In the genomic region with DNA sequence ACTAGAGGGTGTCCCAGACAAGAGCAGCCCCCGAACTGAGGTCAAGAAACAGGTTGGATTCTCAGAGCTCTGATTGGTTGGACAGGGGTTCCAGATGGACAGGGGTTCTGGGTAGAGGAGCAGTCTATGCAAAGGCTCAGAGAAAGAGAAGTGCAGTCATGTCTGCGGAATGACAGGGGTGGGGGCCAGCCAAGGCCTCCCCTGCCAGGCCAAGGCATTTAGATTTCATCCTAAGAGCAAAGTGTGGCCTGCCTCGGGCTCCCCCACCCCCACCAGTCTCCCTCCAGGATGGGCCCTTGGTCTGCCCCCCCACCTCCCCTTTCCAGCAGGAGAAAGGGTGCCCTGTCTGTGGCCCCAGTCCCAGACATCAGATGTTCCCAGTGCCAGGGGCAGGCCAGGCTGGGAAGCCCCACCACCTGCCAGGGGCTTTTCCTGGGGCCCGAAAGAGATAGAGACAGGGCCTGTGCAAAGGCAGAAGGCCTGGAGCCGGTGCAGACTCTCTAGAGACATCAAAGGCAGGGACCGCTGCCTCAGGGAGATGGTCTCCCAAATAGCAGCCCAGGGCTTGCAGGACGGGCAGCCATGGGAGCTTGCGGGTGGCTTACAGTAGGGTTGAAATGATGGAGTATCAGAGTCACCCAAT, we compare ENCODE assay signal across 1 cellular context.
TF ChIP-seq lines count a peak whose summit lies in the region.

No MANE protein-coding gene starts in this region.

TF ChIP-seq in GM23338, 12 proteins besides CTCF, POLR2A, EP300 and RAD21:
- TF ChIP-seq ZNF331 (CRISPR knock-in tag; IDR thresholded peaks at IDR 0.05; ENCODE audit: low read depth) (no peak), EZH2 (IDR thresholded peaks at IDR 0.05; ENCODE audit: low read depth, unreplicated experiment) (no peak), CREB1 (CRISPR knock-in tag; IDR thresholded peaks at IDR 0.05; ENCODE audit: low read depth) (no peak), POLR2AphosphoS5 (IDR thresholded peaks at IDR 0.05; ENCODE audit: low read depth) (no peak), EZH2phosphoT487 (IDR thresholded peaks at IDR 0.05; ENCODE audit: unreplicated experiment) (no peak), ZNF462 (CRISPR knock-in tag; IDR thresholded peaks at IDR 0.05) (no peak), ZNF114 (CRISPR knock-in tag; IDR thresholded peaks at IDR 0.05) (no peak), JUNB (IDR thresholded peaks at IDR 0.05; ENCODE audit: unreplicated experiment) (no peak), NANOG (IDR thresholded peaks at IDR 0.05; ENCODE audit: borderline replicate concordance) (no peak)
- TF ChIP-seq, protein P1, sequence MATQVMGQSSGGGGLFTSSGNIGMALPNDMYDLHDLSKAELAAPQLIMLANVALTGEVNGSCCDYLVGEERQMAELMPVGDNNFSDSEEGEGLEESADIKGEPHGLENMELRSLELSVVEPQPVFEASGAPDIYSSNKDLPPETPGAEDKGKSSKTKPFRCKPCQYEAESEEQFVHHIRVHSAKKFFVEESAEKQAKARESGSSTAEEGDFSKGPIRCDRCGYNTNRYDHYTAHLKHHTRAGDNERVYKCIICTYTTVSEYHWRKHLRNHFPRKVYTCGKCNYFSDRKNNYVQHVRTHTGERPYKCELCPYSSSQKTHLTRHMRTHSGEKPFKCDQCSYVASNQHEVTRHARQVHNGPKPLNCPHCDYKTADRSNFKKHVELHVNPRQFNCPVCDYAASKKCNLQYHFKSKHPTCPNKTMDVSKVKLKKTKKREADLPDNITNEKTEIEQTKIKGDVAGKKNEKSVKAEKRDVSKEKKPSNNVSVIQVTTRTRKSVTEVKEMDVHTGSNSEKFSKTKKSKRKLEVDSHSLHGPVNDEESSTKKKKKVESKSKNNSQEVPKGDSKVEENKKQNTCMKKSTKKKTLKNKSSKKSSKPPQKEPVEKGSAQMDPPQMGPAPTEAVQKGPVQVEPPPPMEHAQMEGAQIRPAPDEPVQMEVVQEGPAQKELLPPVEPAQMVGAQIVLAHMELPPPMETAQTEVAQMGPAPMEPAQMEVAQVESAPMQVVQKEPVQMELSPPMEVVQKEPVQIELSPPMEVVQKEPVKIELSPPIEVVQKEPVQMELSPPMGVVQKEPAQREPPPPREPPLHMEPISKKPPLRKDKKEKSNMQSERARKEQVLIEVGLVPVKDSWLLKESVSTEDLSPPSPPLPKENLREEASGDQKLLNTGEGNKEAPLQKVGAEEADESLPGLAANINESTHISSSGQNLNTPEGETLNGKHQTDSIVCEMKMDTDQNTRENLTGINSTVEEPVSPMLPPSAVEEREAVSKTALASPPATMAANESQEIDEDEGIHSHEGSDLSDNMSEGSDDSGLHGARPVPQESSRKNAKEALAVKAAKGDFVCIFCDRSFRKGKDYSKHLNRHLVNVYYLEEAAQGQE (IDR thresholded peaks at IDR 0.05; ENCODE audit: unreplicated experiment) = no peak
- TF ChIP-seq, protein P2, sequence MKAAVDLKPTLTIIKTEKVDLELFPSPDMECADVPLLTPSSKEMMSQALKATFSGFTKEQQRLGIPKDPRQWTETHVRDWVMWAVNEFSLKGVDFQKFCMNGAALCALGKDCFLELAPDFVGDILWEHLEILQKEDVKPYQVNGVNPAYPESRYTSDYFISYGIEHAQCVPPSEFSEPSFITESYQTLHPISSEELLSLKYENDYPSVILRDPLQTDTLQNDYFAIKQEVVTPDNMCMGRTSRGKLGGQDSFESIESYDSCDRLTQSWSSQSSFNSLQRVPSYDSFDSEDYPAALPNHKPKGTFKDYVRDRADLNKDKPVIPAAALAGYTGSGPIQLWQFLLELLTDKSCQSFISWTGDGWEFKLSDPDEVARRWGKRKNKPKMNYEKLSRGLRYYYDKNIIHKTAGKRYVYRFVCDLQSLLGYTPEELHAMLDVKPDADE (IDR thresholded peaks at IDR 0.05) = no peak
TF ChIP-seq in GM23338: peak in this region for 0.
